ENCODE assay signal across 1 cellular context in the genomic region with DNA sequence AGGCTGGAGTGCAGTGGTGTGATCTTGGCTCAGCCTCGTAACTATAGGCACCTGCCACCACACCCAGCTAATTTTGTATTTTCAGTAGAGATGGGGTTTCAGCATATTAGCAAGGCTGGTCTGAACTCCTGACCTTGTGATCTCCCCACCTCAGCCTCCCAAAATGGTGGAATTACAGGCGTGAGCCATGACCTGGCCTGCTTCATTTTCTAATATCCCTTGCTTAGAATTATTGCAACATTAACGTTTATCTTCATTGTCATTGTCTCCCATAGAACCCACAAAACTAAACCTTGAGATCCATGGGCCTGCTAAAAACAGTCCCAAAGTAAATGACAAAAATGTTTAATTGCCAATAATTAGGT.
TF ChIP-seq lines count a peak whose summit lies in the region.

No MANE protein-coding gene starts in this region.

TF ChIP-seq in K562, 482 proteins besides CTCF, POLR2A, EP300 and RAD21 (continues in another document):
- TF ChIP-seq ZFP1 (CRISPR knock-in tag; IDR thresholded peaks at IDR 0.05) (0 out of 2 replicates have a peak, but pooled peaks have one; percentile 47), GTF2E2 (tag; IDR thresholded peaks at IDR 0.05) (no peak), JUND (IDR thresholded peaks at IDR 0.05; ENCODE audit: borderline replicate concordance, low read depth, low read length) (no peak), JUND (tag; IDR thresholded peaks at IDR 0.05; ENCODE audit: borderline replicate concordance, low read depth, low read length) (no peak), TEAD4 (IDR thresholded peaks at IDR 0.05; ENCODE audit: low read length) (no peak), TEAD4 (CRISPR knock-in tag; IDR thresholded peaks at IDR 0.05; ENCODE audit: borderline replicate concordance) (no peak), FOXJ3 (CRISPR knock-in tag; IDR thresholded peaks at IDR 0.05) (no peak), NELFE (IDR thresholded peaks at IDR 0.05; ENCODE audit: insufficient read depth, insufficient read length) (no peak), MYNN (IDR thresholded peaks at IDR 0.05) (peak; percentile 10; the same call in 1 of the 2 replicates), MYNN (CRISPR knock-in tag; IDR thresholded peaks at IDR 0.05) (no peak), HDAC3 (IDR thresholded peaks at IDR 0.05; ENCODE audit: borderline replicate concordance, partially characterized antibody) (no peak), FUS (optimal IDR thresholded peaks at IDR 0.05; ENCODE audit: low read depth, low read length) (no peak), ZNF445 (CRISPR knock-in tag; IDR thresholded peaks at IDR 0.05; ENCODE audit: low read depth) (no peak), CREM (IDR thresholded peaks at IDR 0.05; ENCODE audit: low read depth) (no peak), BRD4 (IDR thresholded peaks at IDR 0.05) (no peak), ZFPM2 (CRISPR knock-in tag; IDR thresholded peaks at IDR 0.05) (no peak), ZNF586 (CRISPR knock-in tag; conservative IDR thresholded peaks at IDR 0.05) (peak; percentile 76), ZEB2 (IDR thresholded peaks at IDR 0.05) (no peak), SMAD1 (IDR thresholded peaks at IDR 0.05; ENCODE audit: low read depth, low read length, partially characterized antibody) (peak; percentile 0), XRCC4 (IDR thresholded peaks at IDR 0.05; ENCODE audit: extremely low read depth, insufficient read depth, insufficient read length) (no peak), KAT2B (IDR thresholded peaks at IDR 0.05; ENCODE audit: low read depth, low read length) (no peak), LCOR (CRISPR knock-in tag; IDR thresholded peaks at IDR 0.05) (0 out of 2 replicates have a peak, but pooled peaks have one; percentile 1), KLF16 (IDR thresholded peaks at IDR 0.05) (no peak), ASH1L (IDR thresholded peaks at IDR 0.05; ENCODE audit: borderline replicate concordance, low read depth, partially characterized antibody) (no peak), ZNF77 (CRISPR knock-in tag; IDR thresholded peaks at IDR 0.05) (0 out of 2 replicates have a peak, but pooled peaks have one; percentile 75), ZKSCAN8 (CRISPR knock-in tag; IDR thresholded peaks at IDR 0.05) (0 out of 2 replicates have a peak, but pooled peaks have one; percentile 17), HNRNPL (IDR thresholded peaks at IDR 0.05; ENCODE audit: low read depth, low read length) (no peak), ZBED1 (IDR thresholded peaks at IDR 0.05) (0 out of 2 replicates have a peak, but pooled peaks have one; percentile 9), SIN3A (IDR thresholded peaks at IDR 0.05; ENCODE audit: borderline replicate concordance in 2 of 2, control insufficient read depth in 1 of 2, low read depth in 2 of 2, low read length in 2 of 2) (peak; percentile 12 to 68; a peak in 1 of 4 replicates), EGR1 (conservative IDR thresholded peaks at IDR 0.05) (no peak), BCL6 (CRISPR knock-in tag; IDR thresholded peaks at IDR 0.05) (no peak), RBFOX2 (IDR thresholded peaks at IDR 0.05; ENCODE audit: low read depth, low read length) (no peak), RBM39 (optimal IDR thresholded peaks at IDR 0.05; ENCODE audit: low read depth, low read length) (no peak), MCM7 (IDR thresholded peaks at IDR 0.05) (no peak), GABPA (tag; conservative IDR thresholded peaks at IDR 0.05; ENCODE audit: low read depth) (no peak), HNRNPUL1 (IDR thresholded peaks at IDR 0.05; ENCODE audit: low read length) (peak; percentile 79; the same call in 1 of the 2 replicates), ATF7 (IDR thresholded peaks at IDR 0.05) (no peak), SAFB2 (IDR thresholded peaks at IDR 0.05; ENCODE audit: borderline replicate concordance, low read depth, low read length, severe bottlenecking) (no peak), ZNF431 (CRISPR knock-in tag; IDR thresholded peaks at IDR 0.05) (no peak), MBD2 (IDR thresholded peaks at IDR 0.05; ENCODE audit: borderline replicate concordance, low read depth) (no peak), RBM15 (IDR thresholded peaks at IDR 0.05; ENCODE audit: insufficient read depth, low read length) (no peak), ELF1 (tag; IDR thresholded peaks at IDR 0.05) (no peak), CCAR2 (IDR thresholded peaks at IDR 0.05; ENCODE audit: low read depth, low read length) (no peak), GABPB1 (CRISPR knock-in tag; IDR thresholded peaks at IDR 0.05) (no peak), ZNF57 (CRISPR knock-in tag; IDR thresholded peaks at IDR 0.05) (0 out of 2 replicates have a peak, but pooled peaks have one; percentile 23), CBFA2T2 (conservative IDR thresholded peaks at IDR 0.05) (no peak), OTX1 (CRISPR knock-in tag; IDR thresholded peaks at IDR 0.05) (no peak), ZNF780A (CRISPR knock-in tag; IDR thresholded peaks at IDR 0.05) (no peak), SRF (CRISPR knock-in tag; IDR thresholded peaks at IDR 0.05) (no peak), SREBF2 (CRISPR knock-in tag; IDR thresholded peaks at IDR 0.05) (no peak)
- TF ChIP-seq, protein P1, sequence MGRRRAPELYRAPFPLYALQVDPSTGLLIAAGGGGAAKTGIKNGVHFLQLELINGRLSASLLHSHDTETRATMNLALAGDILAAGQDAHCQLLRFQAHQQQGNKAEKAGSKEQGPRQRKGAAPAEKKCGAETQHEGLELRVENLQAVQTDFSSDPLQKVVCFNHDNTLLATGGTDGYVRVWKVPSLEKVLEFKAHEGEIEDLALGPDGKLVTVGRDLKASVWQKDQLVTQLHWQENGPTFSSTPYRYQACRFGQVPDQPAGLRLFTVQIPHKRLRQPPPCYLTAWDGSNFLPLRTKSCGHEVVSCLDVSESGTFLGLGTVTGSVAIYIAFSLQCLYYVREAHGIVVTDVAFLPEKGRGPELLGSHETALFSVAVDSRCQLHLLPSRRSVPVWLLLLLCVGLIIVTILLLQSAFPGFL (CRISPR knock-in tag; IDR thresholded peaks at IDR 0.05) = no peak
- TF ChIP-seq, protein P2, sequence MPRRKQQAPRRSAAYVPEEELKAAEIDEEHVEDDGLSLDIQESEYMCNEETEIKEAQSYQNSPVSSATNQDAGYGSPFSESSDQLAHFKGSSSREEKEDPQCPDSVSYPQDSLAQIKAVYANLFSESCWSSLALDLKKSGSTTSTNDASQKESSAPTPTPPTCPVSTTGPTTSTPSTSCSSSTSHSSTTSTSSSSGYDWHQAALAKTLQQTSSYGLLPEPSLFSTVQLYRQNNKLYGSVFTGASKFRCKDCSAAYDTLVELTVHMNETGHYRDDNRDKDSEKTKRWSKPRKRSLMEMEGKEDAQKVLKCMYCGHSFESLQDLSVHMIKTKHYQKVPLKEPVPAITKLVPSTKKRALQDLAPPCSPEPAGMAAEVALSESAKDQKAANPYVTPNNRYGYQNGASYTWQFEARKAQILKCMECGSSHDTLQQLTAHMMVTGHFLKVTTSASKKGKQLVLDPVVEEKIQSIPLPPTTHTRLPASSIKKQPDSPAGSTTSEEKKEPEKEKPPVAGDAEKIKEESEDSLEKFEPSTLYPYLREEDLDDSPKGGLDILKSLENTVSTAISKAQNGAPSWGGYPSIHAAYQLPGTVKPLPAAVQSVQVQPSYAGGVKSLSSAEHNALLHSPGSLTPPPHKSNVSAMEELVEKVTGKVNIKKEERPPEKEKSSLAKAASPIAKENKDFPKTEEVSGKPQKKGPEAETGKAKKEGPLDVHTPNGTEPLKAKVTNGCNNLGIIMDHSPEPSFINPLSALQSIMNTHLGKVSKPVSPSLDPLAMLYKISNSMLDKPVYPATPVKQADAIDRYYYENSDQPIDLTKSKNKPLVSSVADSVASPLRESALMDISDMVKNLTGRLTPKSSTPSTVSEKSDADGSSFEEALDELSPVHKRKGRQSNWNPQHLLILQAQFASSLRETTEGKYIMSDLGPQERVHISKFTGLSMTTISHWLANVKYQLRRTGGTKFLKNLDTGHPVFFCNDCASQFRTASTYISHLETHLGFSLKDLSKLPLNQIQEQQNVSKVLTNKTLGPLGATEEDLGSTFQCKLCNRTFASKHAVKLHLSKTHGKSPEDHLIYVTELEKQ (CRISPR knock-in tag; IDR thresholded peaks at IDR 0.05) = no peak
- TF ChIP-seq, protein P3, sequence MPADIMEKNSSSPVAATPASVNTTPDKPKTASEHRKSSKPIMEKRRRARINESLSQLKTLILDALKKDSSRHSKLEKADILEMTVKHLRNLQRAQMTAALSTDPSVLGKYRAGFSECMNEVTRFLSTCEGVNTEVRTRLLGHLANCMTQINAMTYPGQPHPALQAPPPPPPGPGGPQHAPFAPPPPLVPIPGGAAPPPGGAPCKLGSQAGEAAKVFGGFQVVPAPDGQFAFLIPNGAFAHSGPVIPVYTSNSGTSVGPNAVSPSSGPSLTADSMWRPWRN (IDR thresholded peaks at IDR 0.05; ENCODE audit: low read depth) = no peak
- TF ChIP-seq, protein P4, sequence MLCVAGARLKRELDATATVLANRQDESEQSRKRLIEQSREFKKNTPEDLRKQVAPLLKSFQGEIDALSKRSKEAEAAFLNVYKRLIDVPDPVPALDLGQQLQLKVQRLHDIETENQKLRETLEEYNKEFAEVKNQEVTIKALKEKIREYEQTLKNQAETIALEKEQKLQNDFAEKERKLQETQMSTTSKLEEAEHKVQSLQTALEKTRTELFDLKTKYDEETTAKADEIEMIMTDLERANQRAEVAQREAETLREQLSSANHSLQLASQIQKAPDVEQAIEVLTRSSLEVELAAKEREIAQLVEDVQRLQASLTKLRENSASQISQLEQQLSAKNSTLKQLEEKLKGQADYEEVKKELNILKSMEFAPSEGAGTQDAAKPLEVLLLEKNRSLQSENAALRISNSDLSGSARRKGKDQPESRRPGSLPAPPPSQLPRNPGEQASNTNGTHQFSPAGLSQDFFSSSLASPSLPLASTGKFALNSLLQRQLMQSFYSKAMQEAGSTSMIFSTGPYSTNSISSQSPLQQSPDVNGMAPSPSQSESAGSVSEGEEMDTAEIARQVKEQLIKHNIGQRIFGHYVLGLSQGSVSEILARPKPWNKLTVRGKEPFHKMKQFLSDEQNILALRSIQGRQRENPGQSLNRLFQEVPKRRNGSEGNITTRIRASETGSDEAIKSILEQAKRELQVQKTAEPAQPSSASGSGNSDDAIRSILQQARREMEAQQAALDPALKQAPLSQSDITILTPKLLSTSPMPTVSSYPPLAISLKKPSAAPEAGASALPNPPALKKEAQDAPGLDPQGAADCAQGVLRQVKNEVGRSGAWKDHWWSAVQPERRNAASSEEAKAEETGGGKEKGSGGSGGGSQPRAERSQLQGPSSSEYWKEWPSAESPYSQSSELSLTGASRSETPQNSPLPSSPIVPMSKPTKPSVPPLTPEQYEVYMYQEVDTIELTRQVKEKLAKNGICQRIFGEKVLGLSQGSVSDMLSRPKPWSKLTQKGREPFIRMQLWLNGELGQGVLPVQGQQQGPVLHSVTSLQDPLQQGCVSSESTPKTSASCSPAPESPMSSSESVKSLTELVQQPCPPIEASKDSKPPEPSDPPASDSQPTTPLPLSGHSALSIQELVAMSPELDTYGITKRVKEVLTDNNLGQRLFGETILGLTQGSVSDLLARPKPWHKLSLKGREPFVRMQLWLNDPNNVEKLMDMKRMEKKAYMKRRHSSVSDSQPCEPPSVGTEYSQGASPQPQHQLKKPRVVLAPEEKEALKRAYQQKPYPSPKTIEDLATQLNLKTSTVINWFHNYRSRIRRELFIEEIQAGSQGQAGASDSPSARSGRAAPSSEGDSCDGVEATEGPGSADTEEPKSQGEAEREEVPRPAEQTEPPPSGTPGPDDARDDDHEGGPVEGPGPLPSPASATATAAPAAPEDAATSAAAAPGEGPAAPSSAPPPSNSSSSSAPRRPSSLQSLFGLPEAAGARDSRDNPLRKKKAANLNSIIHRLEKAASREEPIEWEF (CRISPR knock-in tag; IDR thresholded peaks at IDR 0.05) = no peak
- TF ChIP-seq, protein P5, sequence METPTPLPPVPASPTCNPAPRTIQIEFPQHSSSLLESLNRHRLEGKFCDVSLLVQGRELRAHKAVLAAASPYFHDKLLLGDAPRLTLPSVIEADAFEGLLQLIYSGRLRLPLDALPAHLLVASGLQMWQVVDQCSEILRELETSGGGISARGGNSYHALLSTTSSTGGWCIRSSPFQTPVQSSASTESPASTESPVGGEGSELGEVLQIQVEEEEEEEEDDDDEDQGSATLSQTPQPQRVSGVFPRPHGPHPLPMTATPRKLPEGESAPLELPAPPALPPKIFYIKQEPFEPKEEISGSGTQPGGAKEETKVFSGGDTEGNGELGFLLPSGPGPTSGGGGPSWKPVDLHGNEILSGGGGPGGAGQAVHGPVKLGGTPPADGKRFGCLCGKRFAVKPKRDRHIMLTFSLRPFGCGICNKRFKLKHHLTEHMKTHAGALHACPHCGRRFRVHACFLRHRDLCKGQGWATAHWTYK (CRISPR knock-in tag; IDR thresholded peaks at IDR 0.05) = no peak
- TF ChIP-seq, protein P6, sequence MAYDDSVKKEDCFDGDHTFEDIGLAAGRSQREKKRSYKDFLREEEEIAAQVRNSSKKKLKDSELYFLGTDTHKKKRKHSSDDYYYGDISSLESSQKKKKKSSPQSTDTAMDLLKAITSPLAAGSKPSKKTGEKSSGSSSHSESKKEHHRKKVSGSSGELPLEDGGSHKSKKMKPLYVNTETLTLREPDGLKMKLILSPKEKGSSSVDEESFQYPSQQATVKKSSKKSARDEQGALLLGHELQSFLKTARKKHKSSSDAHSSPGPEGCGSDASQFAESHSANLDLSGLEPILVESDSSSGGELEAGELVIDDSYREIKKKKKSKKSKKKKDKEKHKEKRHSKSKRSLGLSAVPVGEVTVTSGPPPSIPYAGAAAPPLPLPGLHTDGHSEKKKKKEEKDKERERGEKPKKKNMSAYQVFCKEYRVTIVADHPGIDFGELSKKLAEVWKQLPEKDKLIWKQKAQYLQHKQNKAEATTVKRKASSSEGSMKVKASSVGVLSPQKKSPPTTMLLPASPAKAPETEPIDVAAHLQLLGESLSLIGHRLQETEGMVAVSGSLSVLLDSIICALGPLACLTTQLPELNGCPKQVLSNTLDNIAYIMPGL (CRISPR knock-in tag; IDR thresholded peaks at IDR 0.05) = no peak
- TF ChIP-seq, protein P7, sequence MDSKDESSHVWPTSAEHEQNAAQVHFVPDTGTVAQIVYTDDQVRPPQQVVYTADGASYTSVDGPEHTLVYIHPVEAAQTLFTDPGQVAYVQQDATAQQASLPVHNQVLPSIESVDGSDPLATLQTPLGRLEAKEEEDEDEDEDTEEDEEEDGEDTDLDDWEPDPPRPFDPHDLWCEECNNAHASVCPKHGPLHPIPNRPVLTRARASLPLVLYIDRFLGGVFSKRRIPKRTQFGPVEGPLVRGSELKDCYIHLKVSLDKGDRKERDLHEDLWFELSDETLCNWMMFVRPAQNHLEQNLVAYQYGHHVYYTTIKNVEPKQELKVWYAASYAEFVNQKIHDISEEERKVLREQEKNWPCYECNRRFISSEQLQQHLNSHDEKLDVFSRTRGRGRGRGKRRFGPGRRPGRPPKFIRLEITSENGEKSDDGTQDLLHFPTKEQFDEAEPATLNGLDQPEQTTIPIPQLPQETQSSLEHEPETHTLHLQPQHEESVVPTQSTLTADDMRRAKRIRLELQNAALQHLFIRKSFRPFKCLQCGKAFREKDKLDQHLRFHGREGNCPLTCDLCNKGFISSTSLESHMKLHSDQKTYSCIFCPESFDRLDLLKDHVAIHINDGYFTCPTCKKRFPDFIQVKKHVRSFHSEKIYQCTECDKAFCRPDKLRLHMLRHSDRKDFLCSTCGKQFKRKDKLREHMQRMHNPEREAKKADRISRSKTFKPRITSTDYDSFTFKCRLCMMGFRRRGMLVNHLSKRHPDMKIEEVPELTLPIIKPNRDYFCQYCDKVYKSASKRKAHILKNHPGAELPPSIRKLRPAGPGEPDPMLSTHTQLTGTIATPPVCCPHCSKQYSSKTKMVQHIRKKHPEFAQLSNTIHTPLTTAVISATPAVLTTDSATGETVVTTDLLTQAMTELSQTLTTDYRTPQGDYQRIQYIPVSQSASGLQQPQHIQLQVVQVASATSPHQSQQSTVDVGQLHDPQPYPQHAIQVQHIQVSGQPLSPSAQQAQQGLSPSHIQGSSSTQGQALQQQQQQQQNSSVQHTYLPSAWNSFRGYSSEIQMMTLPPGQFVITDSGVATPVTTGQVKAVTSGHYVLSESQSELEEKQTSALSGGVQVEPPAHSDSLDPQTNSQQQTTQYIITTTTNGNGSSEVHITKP (IDR thresholded peaks at IDR 0.05; ENCODE audit: partially characterized antibody) = no peak
